ENCODE assay signal across 23 cellular contexts in genomic region chr6:12116978-12117377, GRCh38.
"Had no signal": no experiment of that assay in that cellular context is flagged by ENCODE, and none has a peak within 500 bp of the region (broad histone marks: within the 10 kb centered on the region; RNA-seq: fewer than 3 reads in every experiment).

No MANE protein-coding gene starts in this region.

- H3K9me3 ChIP-seq: ovary, suprapubic skin, transverse colon, upper lobe of right lung, vagina had no signal

- H3K4me3 ChIP-seq: dorsolateral prefrontal cortex, left lung, ovary, psoas muscle, sigmoid colon, suprapubic skin, transverse colon, upper lobe of right lung, vagina had no signal

- H3K27ac ChIP-seq: dorsolateral prefrontal cortex, left lung, ovary, psoas muscle, sigmoid colon, suprapubic skin, transverse colon, upper lobe of right lung, vagina had no signal

- DNase-seq: dorsolateral prefrontal cortex; effector CD4-positive, alpha-beta T cell; head of caudate nucleus; kidney; left lung; mesendoderm; midbrain; naive thymus-derived CD4-positive, alpha-beta T cell; occipital lobe; ovary; posterior cingulate gyrus; psoas muscle; right cardiac atrium; sigmoid colon; stimulated activated CD4-positive, alpha-beta T cell treated with anti-CD3 and anti-CD28 coated beads, Interleukin-2, amount 100 ng/mL, for 24 hours; stimulated activated CD4-positive, alpha-beta T cell treated with anti-CD3 and anti-CD28 coated beads, Interleukin-4, amount 100 ng/mL, for 24 hours; stimulated activated naive CD8-positive, alpha-beta T cell treated with anti-CD3 and anti-CD28 coated beads, Interleukin-15, amount 100 ng/mL, for 72 hours; transverse colon; upper lobe of right lung had no signal

- H3K4me1 ChIP-seq: left lung, psoas muscle, sigmoid colon, suprapubic skin, upper lobe of right lung, vagina had no signal

- H3K36me3 ChIP-seq: ovary had no signal

- ATAC-seq: left lung; naive thymus-derived CD4-positive, alpha-beta T cell; psoas muscle; right cardiac atrium; stimulated activated effector memory CD8-positive, alpha-beta T cell treated with anti-CD3 and anti-CD28 coated beads, Interleukin-12 subunit alpha, Interleukin-12 subunit beta, amount 100 ng/mL, for 72 hours; stimulated activated naive CD8-positive, alpha-beta T cell treated with anti-CD3 and anti-CD28 coated beads, Interleukin-15, amount 100 ng/mL, for 72 hours; upper lobe of right lung had no signal

- FAIRE-seq: frontal cortex, kidney had no signal

- H3K27me3 ChIP-seq: dorsolateral prefrontal cortex, left lung, ovary, sigmoid colon, suprapubic skin, transverse colon, upper lobe of right lung, vagina had no signal

- H3K27ac Mint-ChIP-seq: stimulated activated effector memory CD8-positive, alpha-beta T cell treated with anti-CD3 and anti-CD28 coated beads, Interleukin-12 subunit alpha, Interleukin-12 subunit beta, amount 100 ng/mL, for 72 hours had no signal

- H3K4me3 Mint-ChIP-seq: stimulated activated effector memory CD8-positive, alpha-beta T cell treated with anti-CD3 and anti-CD28 coated beads, Interleukin-12 subunit alpha, Interleukin-12 subunit beta, amount 100 ng/mL, for 72 hours; stimulated activated naive CD8-positive, alpha-beta T cell treated with anti-CD3 and anti-CD28 coated beads, Interleukin-15, amount 100 ng/mL, for 72 hours had no signal

- H3K27me3 Mint-ChIP-seq: naive thymus-derived CD4-positive, alpha-beta T cell; stimulated activated naive CD8-positive, alpha-beta T cell treated with anti-CD3 and anti-CD28 coated beads, Interleukin-15, amount 100 ng/mL, for 72 hours had no signal
